ENCODE assay signal across 17 cellular contexts in the genomic region with DNA sequence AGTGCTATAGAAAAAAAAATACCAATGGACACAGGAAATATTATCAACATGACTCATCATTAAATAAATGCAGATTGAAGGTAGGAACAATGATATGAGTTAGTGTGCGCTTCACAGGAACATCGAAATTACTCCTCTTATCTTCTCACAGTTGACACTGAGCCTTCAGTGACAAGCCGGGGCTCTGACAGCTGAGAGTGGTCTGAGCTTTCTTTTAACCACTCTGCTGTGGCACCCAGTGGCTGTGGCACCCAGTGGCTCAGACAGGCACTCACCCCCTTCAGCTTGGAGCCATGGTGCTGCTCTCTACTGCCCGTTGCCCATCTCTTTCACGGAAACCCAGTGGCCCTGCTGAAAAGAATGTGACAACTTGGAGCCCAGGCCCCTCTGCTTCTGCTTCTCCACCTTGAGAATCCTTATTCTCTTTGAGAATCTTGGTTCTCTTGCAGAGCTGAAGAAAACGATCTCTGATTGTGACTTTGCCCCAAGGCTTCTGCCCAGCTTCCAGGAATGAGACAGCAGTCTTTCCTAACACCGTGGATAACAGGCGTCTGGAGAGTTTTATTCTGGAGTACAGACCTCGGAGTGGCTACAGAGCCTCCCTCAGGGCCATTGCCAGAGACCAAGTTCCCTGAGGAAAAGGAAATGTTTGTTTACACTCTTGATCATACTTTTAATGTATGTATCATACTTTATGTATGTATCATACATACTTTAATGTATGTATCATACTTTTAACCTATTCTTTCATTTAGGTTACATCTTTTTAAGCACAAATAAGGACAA. TPM values are rescaled to one million over a fixed set of nuclear protein-coding genes. Genes with fewer than 3 reads are reported as not detected.
A peak's percentile ranks its signal among the peaks of the same experiment; 100 is the strongest.
DNase-seq lines count a peak whose midpoint lies in the region; ATAC-seq, FAIRE-seq and TF ChIP-seq lines count a peak whose summit lies in the region.
"Had no signal": no experiment of that assay in that cellular context is flagged by ENCODE, and none has a peak within 500 bp of the region (broad histone marks: within the 10 kb centered on the region; RNA-seq: fewer than 3 reads in every experiment).

No MANE protein-coding gene starts in this region.

- no peak overlapping the region for H3K9ac ChIP-seq in neural progenitor cell

- DNase-seq in HCEC 1CT (peak; percentile 34), RWPE2 (ENCODE audit: low spot score) (no peak), endothelial cell (ENCODE audit: low spot score) (no peak), neural crest cell (ENCODE audit: low read depth, low spot score) (no peak), neural progenitor cell (ENCODE audit: low spot score) (no peak), H54 (ENCODE audit: insufficient read length, low spot score) (no peak)
- DNase-seq in effector CD4-positive, alpha-beta T cell = no peak
- DNase-seq: activated effector memory CD4-positive, alpha-beta T cell treated with anti-CD3 and anti-CD28 coated beads, Interleukin-2, amount 50 U/mL, for 16 hours; central memory CD4-positive, alpha-beta T cell; kidney; naive thymus-derived CD8-positive, alpha-beta T cell; NCI-H187 had no signal

- H3K27ac Mint-ChIP-seq in endothelial cell (ENCODE audit: unreplicated experiment) = peak overlapping the region; percentile 84
- no peak overlapping the region for H3K27ac Mint-ChIP-seq in neural crest cell (ENCODE audit: unreplicated experiment)
- H3K27ac Mint-ChIP-seq in neural progenitor cell = no peak overlapping the region

- H3K4me1 Mint-ChIP-seq in endothelial cell (ENCODE audit: unreplicated experiment) (peaks cover 28% of the 10 kb centered on the region), neural crest cell (peaks cover 16% of the 10 kb centered on the region), neural progenitor cell (peaks cover 26% of the 10 kb centered on the region)

- H3K4me1 ChIP-seq in RWPE2 (ENCODE audit: insufficient read depth, poor library complexity, severe bottlenecking) (peaks cover 14% of the 10 kb centered on the region), neural progenitor cell (peaks cover 6% of the 10 kb centered on the region)
- H3K4me1 ChIP-seq: thyroid gland had no signal

- no peaks in the 10 kb centered on the region for H3K9me3 Mint-ChIP-seq in endothelial cell (ENCODE audit: unreplicated experiment)
- H3K9me3 Mint-ChIP-seq in neural crest cell = peaks cover 4% of the 10 kb centered on the region
- no peaks in the 10 kb centered on the region for H3K9me3 Mint-ChIP-seq in neural progenitor cell

- H3K36me3 Mint-ChIP-seq in endothelial cell (ENCODE audit: low read depth, unreplicated experiment) (no peaks in the 10 kb centered on the region), neural crest cell (ENCODE audit: low read depth) (no peaks in the 10 kb centered on the region), neural progenitor cell (no peaks in the 10 kb centered on the region)

- ATAC-seq in RWPE2 (ENCODE audit: low read depth) = peak; percentile 88
- ATAC-seq in GM21390 (IDR thresholded peaks at IDR 0.05; ENCODE audit: unreplicated experiment) = no peak
- ATAC-seq: naive thymus-derived CD8-positive, alpha-beta T cell had no signal

- no peaks in the 10 kb centered on the region for H4K20me1 ChIP-seq in neural progenitor cell (ENCODE audit: low read depth)

- TF ChIP-seq POLR2A in H54 (IDR thresholded peaks at IDR 0.05; ENCODE audit: low read depth, low read length) = no peak

- H3F3A ChIP-seq in neural progenitor cell (ENCODE audit: low read depth) = peaks cover 11% of the 10 kb centered on the region

- H3K4me3 Mint-ChIP-seq in endothelial cell (ENCODE audit: unreplicated experiment) (peak overlapping the region; percentile 39), neural crest cell (peak overlapping the region; percentile 31), neural progenitor cell (no peak overlapping the region)

- no peak overlapping the region for H3K4me2 ChIP-seq in neural progenitor cell

- no peak for FAIRE-seq in H54 (lab: Jason Lieb, UNC)
- FAIRE-seq: kidney, small intestine had no signal

- H3K79me2 ChIP-seq in neural progenitor cell (ENCODE audit: low read depth) = no peaks in the 10 kb centered on the region

- H3K27me3 ChIP-seq in RWPE2 (ENCODE audit: insufficient read depth, poor library complexity, severe bottlenecking) (no peaks in the 10 kb centered on the region), neural progenitor cell (no peaks in the 10 kb centered on the region)
- H3K27me3 ChIP-seq: thyroid gland had no signal

- H2AFZ ChIP-seq in neural progenitor cell (replicated peaks) = no peak overlapping the region

- peak overlapping the region; percentile 94 for H3K27ac ChIP-seq in RWPE2 (ENCODE audit: poor library complexity, severe bottlenecking)
- H3K27ac ChIP-seq in neural progenitor cell = no peak overlapping the region
- H3K27ac ChIP-seq: thyroid gland had no signal

- H3K27me3 Mint-ChIP-seq in endothelial cell (ENCODE audit: unreplicated experiment) = peaks cover 2% of the 10 kb centered on the region
- H3K27me3 Mint-ChIP-seq in neural crest cell (ENCODE audit: low read depth) = peaks cover 14% of the 10 kb centered on the region
- H3K27me3 Mint-ChIP-seq in neural progenitor cell (ENCODE audit: insufficient read depth, low read depth) = peaks cover 2% of the 10 kb centered on the region

- H3K9me3 ChIP-seq in RWPE2 (ENCODE audit: severe bottlenecking) (no peaks in the 10 kb centered on the region), neural progenitor cell (ENCODE audit: low read depth) (no peaks in the 10 kb centered on the region)
- H3K9me3 ChIP-seq: thyroid gland had no signal

- H3K36me3 ChIP-seq in RWPE2 (ENCODE audit: low read depth) = no peaks in the 10 kb centered on the region
- H3K36me3 ChIP-seq in neural progenitor cell = no peaks in the 10 kb centered on the region
- H3K36me3 ChIP-seq: thyroid gland had no signal

- H3K4me3 ChIP-seq in RWPE2 (ENCODE audit: severe bottlenecking) (no peak overlapping the region), neural progenitor cell (no peak overlapping the region)

- no peak for TF ChIP-seq CTCF in RWPE2 (IDR thresholded peaks at IDR 0.05; ENCODE audit: poor library complexity, severe bottlenecking)
- no peak for TF ChIP-seq CTCF in endothelial cell (IDR thresholded peaks at IDR 0.05; ENCODE audit: unreplicated experiment)
- no peak for TF ChIP-seq CTCF in neural crest cell (conservative IDR thresholded peaks at IDR 0.05)
- TF ChIP-seq CTCF in neural progenitor cell (IDR thresholded peaks at IDR 0.05) = no peak

RNA-seq across cellular contexts. Expression of a gene that starts 37.1 kb away (rescaled TPM):
- total RNA-seq in endothelial cell (ENCODE audit: unreplicated experiment) = 0.28 TPM
- not detected in 2 replicates for total RNA-seq in neural crest cell
- total RNA-seq in neural progenitor cell (ENCODE audit: low replicate concordance) = not detected in 2 replicates
- total RNA-seq: HT-29; kidney; naive thymus-derived CD8-positive, alpha-beta T cell; T-helper 1 cell treated with Interleukin-12 subunit alpha and Interleukin-12 subunit beta and Interleukin-4 antibody, amounts not matched to agents 30 ng/mL and 1 ng/mL, for 36 hours; thyroid gland had no signal

RNA-seq across cellular contexts. Expression of a gene that starts 57.9 kb away (rescaled TPM):
- total RNA-seq in endothelial cell (ENCODE audit: unreplicated experiment) = not detected
- total RNA-seq in neural crest cell = not detected in 2 replicates
- not detected in 2 replicates for total RNA-seq in neural progenitor cell (ENCODE audit: low replicate concordance)
- total RNA-seq: HT-29; kidney; naive thymus-derived CD8-positive, alpha-beta T cell; T-helper 1 cell treated with Interleukin-12 subunit alpha and Interleukin-12 subunit beta and Interleukin-4 antibody, amounts not matched to agents 30 ng/mL and 1 ng/mL, for 36 hours; thyroid gland had no signal
